10 cellular contexts compared by ENCODE assay signal in genomic region chr22:24486501-24486921, GRCh38. TPM values are rescaled to one million over a fixed set of nuclear protein-coding genes. Genes with fewer than 3 reads are reported as not detected.
A peak's percentile ranks its signal among the peaks of the same experiment; 100 is the strongest.
DNase-seq lines count a peak whose midpoint lies in the region; ATAC-seq and TF ChIP-seq lines count a peak whose summit lies in the region.
"Had no signal": no experiment of that assay in that cellular context is flagged by ENCODE, and none has a peak within 500 bp of the region (broad histone marks: within the 10 kb centered on the region; RNA-seq: fewer than 3 reads in every experiment).

No MANE protein-coding gene starts in this region.

- H3K27me3 ChIP-seq in lower lobe of right lung (ENCODE audit: low read depth): no peaks in the 10 kb centered on the region

- no peak for TF ChIP-seq CTCF in lower lobe of right lung (IDR thresholded peaks at IDR 0.05)

- no peak overlapping the region for H3K27ac ChIP-seq in lower lobe of right lung
- H3K27ac ChIP-seq: WERI-Rb-1 had no signal

- no peaks in the 10 kb centered on the region for H3K9me3 ChIP-seq in lower lobe of right lung

- in situ Hi-C loops in KBM-7 (cut with MboI; ENCODE audit: low pct_unique_long_range_greater_than_20kb, low sequenced_read_pairs): no loop called here

- peak; percentile 97 for ATAC-seq in activated T-helper 17 cell treated with anti-CD3 and anti-CD28 coated beads, Interleukin-2, amount 50 U/mL, for 72 hours (replicated peaks)
- ATAC-seq in lower lobe of right lung (no peak), GM19395 (IDR thresholded peaks at IDR 0.05; ENCODE audit: unreplicated experiment) (no peak), HG03095 (IDR thresholded peaks at IDR 0.05; ENCODE audit: unreplicated experiment) (no peak), HG02970 (IDR thresholded peaks at IDR 0.05; ENCODE audit: low FRiP score, unreplicated experiment) (no peak)

- intact Hi-C loops in lower lobe of right lung (cut with DNase I): no loop called here

- H3K27ac Mint-ChIP-seq in activated T-helper 17 cell treated with anti-CD3 and anti-CD28 coated beads, Interleukin-2, amount 50 U/mL, for 72 hours: peak overlapping the region; percentile 66

- H3K4me3 ChIP-seq in lower lobe of right lung: no peak overlapping the region

- peaks cover 11% of the 10 kb centered on the region for H3K4me1 Mint-ChIP-seq in activated T-helper 17 cell treated with anti-CD3 and anti-CD28 coated beads, Interleukin-2, amount 50 U/mL, for 72 hours

- H3K9me3 Mint-ChIP-seq in activated T-helper 17 cell treated with anti-CD3 and anti-CD28 coated beads, Interleukin-2, amount 50 U/mL, for 72 hours: no peaks in the 10 kb centered on the region

- H3K4me3 Mint-ChIP-seq in activated T-helper 17 cell treated with anti-CD3 and anti-CD28 coated beads, Interleukin-2, amount 50 U/mL, for 72 hours: peak overlapping the region; percentile 38

- no peaks in the 10 kb centered on the region for H3K36me3 ChIP-seq in lower lobe of right lung
- H3K36me3 ChIP-seq: WERI-Rb-1 had no signal

- DNase-seq in EH (ENCODE audit: low read depth) (peak; percentile 92), KBM-7 (peak; percentile 50), kidney tubule cell (ENCODE audit: low spot score) (peak; percentile 73), lower lobe of right lung (no peak)
- DNase-seq: NCI-H1694, WERI-Rb-1 had no signal

- H3K4me1 ChIP-seq in lower lobe of right lung: peaks cover 19% of the 10 kb centered on the region

- no peaks in the 10 kb centered on the region for H3K27me3 Mint-ChIP-seq in activated T-helper 17 cell treated with anti-CD3 and anti-CD28 coated beads, Interleukin-2, amount 50 U/mL, for 72 hours

- no peaks in the 10 kb centered on the region for H3K36me3 Mint-ChIP-seq in activated T-helper 17 cell treated with anti-CD3 and anti-CD28 coated beads, Interleukin-2, amount 50 U/mL, for 72 hours (ENCODE audit: low read depth)

RNA-seq across cellular contexts. Expression of gene UPB1, which starts 8.6 kb away (rescaled TPM):
- total RNA-seq in activated T-helper 17 cell treated with anti-CD3 and anti-CD28 coated beads, Interleukin-2, amount 50 U/mL, for 72 hours: 1 to 10 TPM in 1 of 2 donors, not detected in 1; 1.5 TPM
- total RNA-seq in lower lobe of right lung: 1.2 TPM

RNA-seq across cellular contexts. Expression of gene ADORA2A, which starts 59.1 kb away (rescaled TPM):
- 10 to 100 TPM; 25.9 to 47.8 TPM for total RNA-seq in activated T-helper 17 cell treated with anti-CD3 and anti-CD28 coated beads, Interleukin-2, amount 50 U/mL, for 72 hours
- 16.0 TPM for total RNA-seq in lower lobe of right lung
